In the genomic region with DNA sequence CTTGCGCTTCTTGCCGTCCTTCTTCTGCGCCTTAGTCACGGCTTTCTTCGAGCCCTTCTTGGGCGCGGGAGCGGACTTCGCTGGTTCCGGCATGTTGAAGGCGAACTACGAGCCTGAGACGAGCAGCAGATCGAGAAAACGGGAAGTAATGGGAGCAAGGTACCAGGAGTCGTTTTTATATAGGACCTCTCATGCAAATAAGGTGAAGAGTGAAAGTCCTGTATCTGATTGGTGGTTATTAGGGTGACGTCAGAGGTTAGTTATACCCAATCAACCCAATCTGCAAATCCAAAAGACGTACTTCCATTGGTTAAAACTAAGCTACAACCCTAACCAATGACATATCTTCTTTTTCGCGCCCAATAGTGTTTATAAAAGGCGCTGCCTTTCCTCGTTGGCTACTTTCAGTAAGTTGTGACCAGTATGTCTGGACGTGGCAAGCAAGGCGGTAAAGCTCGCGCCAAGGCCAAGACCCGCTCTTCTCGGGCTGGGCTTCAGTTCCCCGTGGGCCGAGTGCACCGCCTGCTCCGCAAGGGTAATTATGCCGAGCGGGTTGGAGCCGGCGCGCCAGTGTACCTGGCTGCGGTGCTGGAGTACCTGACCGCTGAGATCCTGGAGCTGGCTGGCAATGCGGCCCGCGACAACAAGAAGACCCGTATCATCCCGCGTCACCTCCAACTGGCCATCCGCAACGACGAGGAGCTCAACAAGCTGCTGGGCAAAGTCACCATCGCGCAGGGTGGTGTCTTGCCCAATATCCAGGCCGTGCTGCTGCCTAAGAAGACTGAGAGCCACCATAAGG, we compare ENCODE assay signal across 8 cellular contexts.
A peak's percentile ranks its signal among the peaks of the same experiment; 100 is the strongest.
DNase-seq lines count a peak whose midpoint lies in the region; ATAC-seq and FAIRE-seq lines count a peak whose summit lies in the region.

No MANE protein-coding gene starts in this region.

- no peak overlapping the region for H3K4me3 Mint-ChIP-seq in activated CD8-positive, alpha-beta T cell treated with anti-CD3 and anti-CD28 coated beads, Interleukin-2, amount 10 ng/mL, durations not matched to agents 7 days and 5 days
- no peak overlapping the region for H3K4me3 Mint-ChIP-seq in memory B cell

- peaks cover 35% of the 10 kb centered on the region for H3K4me1 Mint-ChIP-seq in activated CD8-positive, alpha-beta T cell treated with anti-CD3 and anti-CD28 coated beads, Interleukin-2, amount 10 ng/mL, durations not matched to agents 7 days and 5 days (ENCODE audit: low read depth)
- H3K4me1 Mint-ChIP-seq in memory B cell: peaks cover 9% of the 10 kb centered on the region

- peak; percentile 97 for DNase-seq in COR-L47 (lab: John Stamatoyannopoulos, UW)
- peak; percentile 83 for DNase-seq in NCI-H82 treated with DMSO at 0.1 percent for 48 hours (lab: John Stamatoyannopoulos, UW; ENCODE audit: unreplicated experiment)
- peak; percentile 91 for DNase-seq in activated CD8-positive, alpha-beta T cell treated with anti-CD3 and anti-CD28 coated beads, Interleukin-2, amount 10 ng/mL, durations not matched to agents 7 days and 5 days
- DNase-seq in memory B cell (ENCODE audit: low spot score in 2 of 2): peak; percentile 81 to 87
- peak; percentile 58 for DNase-seq in stimulated activated CD8-positive, alpha-beta memory T cell treated with anti-CD3 and anti-CD28 coated beads, Interleukin-12 subunit alpha, Interleukin-12 subunit beta, amount 100 ng/mL, for 4 hours (ENCODE audit: low read depth)

- POLR2A ChIA-PET in activated CD8-positive, alpha-beta T cell treated with anti-CD3 and anti-CD28 coated beads, Interleukin-2, amount 10 ng/mL, durations not matched to agents 7 days and 5 days (lab: Charles Lee): interaction anchor here (0.6 to 16.1 kb wide), 66 partner anchors 9 to 1738 kb away, joined by 3 to 1009 read pairs (median 6); partner anchors contain the start of gene ZNF184

- H3K27me3 Mint-ChIP-seq in activated CD8-positive, alpha-beta T cell treated with anti-CD3 and anti-CD28 coated beads, Interleukin-2, amount 10 ng/mL, durations not matched to agents 7 days and 5 days (ENCODE audit: low read depth): no peaks in the 10 kb centered on the region
- no peaks in the 10 kb centered on the region for H3K27me3 Mint-ChIP-seq in memory B cell

- peaks cover 10% of the 10 kb centered on the region for H3K36me3 Mint-ChIP-seq in activated CD8-positive, alpha-beta T cell treated with anti-CD3 and anti-CD28 coated beads, Interleukin-2, amount 10 ng/mL, durations not matched to agents 7 days and 5 days (ENCODE audit: low read depth)
- H3K36me3 Mint-ChIP-seq in memory B cell: no peaks in the 10 kb centered on the region

- H3K9me3 Mint-ChIP-seq in activated CD8-positive, alpha-beta T cell treated with anti-CD3 and anti-CD28 coated beads, Interleukin-2, amount 10 ng/mL, durations not matched to agents 7 days and 5 days (ENCODE audit: insufficient read depth): no peaks in the 10 kb centered on the region
- H3K9me3 Mint-ChIP-seq in memory B cell: no peaks in the 10 kb centered on the region

- ATAC-seq in GM19467 (IDR thresholded peaks at IDR 0.05; ENCODE audit: unreplicated experiment): peak; percentile 67
- ATAC-seq in HG03575 (IDR thresholded peaks at IDR 0.05; ENCODE audit: extremely low read depth, insufficient number of reproducible peaks, low FRiP score, unreplicated experiment): peak; percentile 43
- ATAC-seq in activated CD8-positive, alpha-beta T cell treated with anti-CD3 and anti-CD28 coated beads, Interleukin-2, amount 10 ng/mL, durations not matched to agents 7 days and 5 days: peak; percentile 64
- ATAC-seq in memory B cell (ENCODE audit: low read depth): peak; percentile 83

- FAIRE-seq in endometrium (lab: Jason Lieb, UNC): peak; percentile 98

- CTCF ChIA-PET in activated CD8-positive, alpha-beta T cell treated with anti-CD3 and anti-CD28 coated beads, Interleukin-2, amount 10 ng/mL, durations not matched to agents 7 days and 5 days (lab: Charles Lee): interaction anchor here (1.0 to 5.4 kb wide), 8 partner anchors 9 to 748 kb away, joined by 3 to 31 read pairs (median 4); a partner anchor contains a TSS

- no peak overlapping the region for H3K27ac Mint-ChIP-seq in activated CD8-positive, alpha-beta T cell treated with anti-CD3 and anti-CD28 coated beads, Interleukin-2, amount 10 ng/mL, durations not matched to agents 7 days and 5 days
- H3K27ac Mint-ChIP-seq in memory B cell: no peak overlapping the region

Comparison
In these comparisons a context has a peak if more than half of its experiments do, and no peak if none do; other contexts are left out.
1. Peak in every context shown above with its lines: DNase-seq and ATAC-seq.